ENCODE assay signal across 8 cellular contexts in genomic region chr9:37486616-37487544, GRCh38. TPM values are rescaled to one million over a fixed set of nuclear protein-coding genes. Genes with fewer than 3 reads are reported as not detected.
DNase-seq lines count a peak whose midpoint lies in the region; ATAC-seq and TF ChIP-seq lines count a peak whose summit lies in the region.

No MANE protein-coding gene starts in this region.

- H3K27ac ChIP-seq in H9 (ENCODE audit: insufficient read length, low read depth, low read length): no peak overlapping the region
- peak overlapping the region; percentile 0 for H3K27ac ChIP-seq in foreskin keratinocyte
- peak overlapping the region; percentile 90 for H3K27ac ChIP-seq in osteoblast (ENCODE audit: low read depth, low read length)

- H2AFZ ChIP-seq in H9 (ENCODE audit: low read length): no peak overlapping the region
- H2AFZ ChIP-seq in osteoblast (ENCODE audit: low read length): peak overlapping the region; percentile 95

- H3K9me3 ChIP-seq in H9 (ENCODE audit: control insufficient read depth, low read depth, low read length) (no peaks in the 10 kb centered on the region), osteoblast (ENCODE audit: low read depth, low read length) (no peaks in the 10 kb centered on the region)

- H3K36me3 ChIP-seq in osteoblast (ENCODE audit: insufficient read depth, low read length): peaks cover 35% of the 10 kb centered on the region

- H2AK5ac ChIP-seq in H9 (ENCODE audit: insufficient read length, low read length): no peak overlapping the region

- H3K4me1 ChIP-seq in H9 (ENCODE audit: insufficient read depth, low read length) (peaks cover 8% of the 10 kb centered on the region), foreskin keratinocyte (no peaks in the 10 kb centered on the region), osteoblast (ENCODE audit: insufficient read depth, low read length) (peaks cover 23% of the 10 kb centered on the region)

- H3K4ac ChIP-seq in H9 (ENCODE audit: low read depth, low read length): no peak overlapping the region

- H3K79me2 ChIP-seq in H9 (ENCODE audit: insufficient read depth, low read length): peaks cover 11% of the 10 kb centered on the region; the same call in 1 of the 2 replicates
- H3K79me2 ChIP-seq in osteoblast (ENCODE audit: insufficient read depth, low read length): peaks cover 21% of the 10 kb centered on the region

- no peak overlapping the region for H2BK15ac ChIP-seq in H9 (ENCODE audit: low read depth, low read length)

- no CpG with 5 or more reads among the region's 7 CpGs for WGBS in H9 (ENCODE audit: extremely low coverage, insufficient read length, low lambda C conversion rate)

- no peak overlapping the region for H3K23ac ChIP-seq in H9 (ENCODE audit: insufficient read length, low read depth, low read length)

- H4K20me1 ChIP-seq in H9 (ENCODE audit: control insufficient read depth, insufficient read depth, insufficient read length) (no peaks in the 10 kb centered on the region), osteoblast (ENCODE audit: insufficient read depth, low read length) (peaks cover 6% of the 10 kb centered on the region)

- H2BK12ac ChIP-seq in H9 (ENCODE audit: insufficient read length, low read depth, low read length): no peak overlapping the region

- H3K27ac Mint-ChIP-seq in H9: peak overlapping the region in 2 of 3 experiments; percentile 91 to 92; a peak in 4 of 7 replicates
- H3K27ac Mint-ChIP-seq in activated T-helper 17 cell treated with anti-CD3 and anti-CD28 coated beads, Interleukin-2, amount 50 U/mL, for 72 hours: peak overlapping the region; percentile 92

- peak overlapping the region; percentile 88 to 96 for H3K4me3 Mint-ChIP-seq in H9
- peak overlapping the region; percentile 94 for H3K4me3 Mint-ChIP-seq in activated T-helper 17 cell treated with anti-CD3 and anti-CD28 coated beads, Interleukin-2, amount 50 U/mL, for 72 hours

- no peaks in the 10 kb centered on the region for H3K27me3 Mint-ChIP-seq in H9 (ENCODE audit: low read depth)
- H3K27me3 Mint-ChIP-seq in activated T-helper 17 cell treated with anti-CD3 and anti-CD28 coated beads, Interleukin-2, amount 50 U/mL, for 72 hours: peaks cover under 1% of the 10 kb centered on the region

- H3K36me3 Mint-ChIP-seq in H9 (ENCODE audit: insufficient read depth in 1 of 3, low read depth in 3 of 3): peaks cover 17 to 46% (median 31%) of the 10 kb centered on the region in 3 experiments
- H3K36me3 Mint-ChIP-seq in activated T-helper 17 cell treated with anti-CD3 and anti-CD28 coated beads, Interleukin-2, amount 50 U/mL, for 72 hours (ENCODE audit: low read depth): peaks cover 61% of the 10 kb centered on the region

- no peak overlapping the region for H2BK120ac ChIP-seq in H9 (ENCODE audit: low read depth, low read length, poor library complexity, severe bottlenecking)

- no peak for ATAC-seq in activated T-helper 17 cell treated with anti-CD3 and anti-CD28 coated beads, Interleukin-2, amount 50 U/mL, for 72 hours (replicated peaks)
- ATAC-seq in foreskin keratinocyte: peak; percentile 7

- peaks cover 9% of the 10 kb centered on the region for H3K23me2 ChIP-seq in H9 (ENCODE audit: insufficient read length, low read depth, low read length, poor library complexity, severe bottlenecking)

- no peak overlapping the region for H3K18ac ChIP-seq in H9 (ENCODE audit: insufficient read length, low read depth, low read length)

- TF ChIP-seq CTCF in H9 (conservative IDR thresholded peaks at IDR 0.05) (no peak), foreskin keratinocyte (conservative IDR thresholded peaks at IDR 0.05) (no peak), osteoblast (IDR thresholded peaks at IDR 0.05; ENCODE audit: extremely low read depth, low read depth, low read length) (no peak)

- H4K5ac ChIP-seq in H9 (ENCODE audit: insufficient read length, low read depth, low read length): no peak overlapping the region

- peak overlapping the region; percentile 73; the same call in 1 of the 2 replicates for H3K14ac ChIP-seq in H9 (ENCODE audit: insufficient read depth, low read length)

- peak overlapping the region; percentile 85 for H3K4me3 ChIP-seq in osteoblast (ENCODE audit: insufficient read depth, low read length)

- H3K56ac ChIP-seq in H9 (ENCODE audit: insufficient read length, low read depth, low read length): no peak overlapping the region

- no peak overlapping the region for H2BK5ac ChIP-seq in H9 (ENCODE audit: insufficient read length, low read length)

- peaks cover 20 to 21% of the 10 kb centered on the region in 2 experiments for H3K4me1 Mint-ChIP-seq in H9
- peaks cover 27% of the 10 kb centered on the region for H3K4me1 Mint-ChIP-seq in activated T-helper 17 cell treated with anti-CD3 and anti-CD28 coated beads, Interleukin-2, amount 50 U/mL, for 72 hours

- peak overlapping the region; percentile 59 for H3K9ac ChIP-seq in H9 (ENCODE audit: extremely low read depth, insufficient read length, low read length)

- no peaks in the 10 kb centered on the region for H3K9me3 Mint-ChIP-seq in H9
- no peaks in the 10 kb centered on the region for H3K9me3 Mint-ChIP-seq in activated T-helper 17 cell treated with anti-CD3 and anti-CD28 coated beads, Interleukin-2, amount 50 U/mL, for 72 hours

- H3K79me1 ChIP-seq in H9 (ENCODE audit: insufficient read depth, low read depth, low read length, poor library complexity, severe bottlenecking): peaks cover 14% of the 10 kb centered on the region

- H3T11ph ChIP-seq in H9 (ENCODE audit: low read length): no peak overlapping the region

- DNase-seq in AG08395 (ENCODE audit: low spot score) (peak; percentile 91), H9 (no peak), foreskin keratinocyte (peak; percentile 57 to 85), osteoblast (ENCODE audit: insufficient read length, low spot score, missing footprints) (peak; percentile 93), iPS-NIHi11 (ENCODE audit: low spot score) (no peak), mesenteric fat pad (ENCODE audit: low spot score) (no peak), DMS79 (lab: John Stamatoyannopoulos, UW) (no peak)

- no peak overlapping the region for H4K8ac ChIP-seq in H9 (replicated peaks; ENCODE audit: insufficient read length, low read depth, low read length)

- H4K91ac ChIP-seq in H9 (ENCODE audit: insufficient read length, low read depth, low read length): no peak overlapping the region

- no peaks in the 10 kb centered on the region for H3K27me3 ChIP-seq in H9 (ENCODE audit: insufficient read depth, low read length)
- H3K27me3 ChIP-seq in foreskin keratinocyte: no peaks in the 10 kb centered on the region
- H3K27me3 ChIP-seq in osteoblast (ENCODE audit: insufficient read depth, low read length): peaks cover 1% of the 10 kb centered on the region

- H3K4me2 ChIP-seq in H9 (ENCODE audit: insufficient read depth, insufficient read length, low read length) (peak overlapping the region; percentile 98), osteoblast (ENCODE audit: insufficient read depth, low read length) (peak overlapping the region; percentile 98)

- no peak overlapping the region for H2BK20ac ChIP-seq in H9 (ENCODE audit: low read depth, low read length, poor library complexity, severe bottlenecking)

RNA-seq across cellular contexts. Expression of gene POLR1E, which starts 1.1 kb away (rescaled TPM):
- total RNA-seq in H9 (2021): 45.6 and 45.8 TPM in 2 replicates
- 10 to 100 TPM; 57.3 to 65.1 TPM for total RNA-seq in activated T-helper 17 cell treated with anti-CD3 and anti-CD28 coated beads, Interleukin-2, amount 50 U/mL, for 72 hours
- 39.7 and 48.9 TPM in 2 replicates for total RNA-seq in foreskin keratinocyte
- 24.1 and 32.0 TPM in 2 replicates for polyA plus RNA-seq in foreskin keratinocyte
- 25.3 and 33.3 TPM in 2 replicates for total RNA-seq in osteoblast
- total RNA-seq in mesenteric fat pad: 35.7 TPM

RNA-seq across cellular contexts. Expression of gene ZBTB5, which starts 21.6 kb away (rescaled TPM):
- total RNA-seq in H9 (2021) (9.1 and 9.9 TPM in 2 replicates), foreskin keratinocyte (8.9 and 9.8 TPM in 2 replicates), osteoblast (10.9 and 11.6 TPM in 2 replicates), mesenteric fat pad (5.6 TPM)
- total RNA-seq in activated T-helper 17 cell treated with anti-CD3 and anti-CD28 coated beads, Interleukin-2, amount 50 U/mL, for 72 hours: 10 to 100 TPM in 1 of 2 donors, 1 to 10 TPM in 1; 7.7 to 13.8 TPM
- 3.1 and 3.5 TPM in 2 replicates for polyA plus RNA-seq in foreskin keratinocyte

Comparison
In these comparisons a context has a peak if more than half of its experiments do, and no peak if none do; other contexts are left out.
1. DNase-seq: peak in AG08395 (single experiment), foreskin keratinocyte (2 of 2) and osteoblast (single experiment); none in H9 (single experiment), iPS-NIHi11 (single experiment), mesenteric fat pad (single experiment) and DMS79 (single experiment).